8 cellular contexts compared by ENCODE assay signal in the genomic region with DNA sequence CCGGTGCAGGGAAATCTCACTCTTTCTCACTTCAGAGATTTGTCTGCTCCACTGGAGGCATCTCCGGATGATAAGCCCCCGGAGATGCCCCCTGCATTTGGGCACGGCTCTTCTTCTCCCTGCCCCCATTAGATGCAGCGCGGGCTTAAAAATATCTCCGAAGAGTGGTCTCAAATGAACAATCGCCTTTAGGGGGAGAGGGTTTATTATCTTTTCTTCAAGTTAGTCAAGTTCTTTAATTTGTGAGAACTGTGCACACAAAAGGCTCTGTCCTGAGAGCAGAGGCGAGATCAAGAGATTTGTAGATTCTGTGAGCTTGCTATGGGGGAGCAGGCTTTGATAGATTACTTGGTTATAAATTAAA. TPM values are rescaled to one million over a fixed set of nuclear protein-coding genes. Genes with fewer than 3 reads are reported as not detected.
DNase-seq lines count a peak whose midpoint lies in the region; ATAC-seq and TF ChIP-seq lines count a peak whose summit lies in the region.

No MANE protein-coding gene starts in this region.

- DNase-seq in heart left ventricle (no peak), Right ventricle myocardium superior (no peak), vagina (ENCODE audit: extremely low spot score in 2 of 2) (no peak), T-helper 1 cell (no peak), DMS153 (lab: John Stamatoyannopoulos, UW) (no peak)
- no peak for DNase-seq in central memory CD8-positive, alpha-beta T cell (ENCODE audit: low spot score in 2 of 2)

- H3K36me3 Mint-ChIP-seq in central memory CD8-positive, alpha-beta T cell (ENCODE audit: insufficient read depth) = no peaks in the 10 kb centered on the region

- intact Hi-C loops in heart left ventricle (cut with DNase I) (loop anchor here in 3 of 10 donors (5.0 to 10.0 kb wide), 2 partner anchors 89 to 91 kb away; no protein-coding TSS in a partner anchor), Right ventricle myocardium superior (cut with DNase I) (no loop called here), vagina (cut with DNase I) (no loop called here)

- no peaks in the 10 kb centered on the region for H3K4me1 Mint-ChIP-seq in central memory CD8-positive, alpha-beta T cell

- H3K27me3 Mint-ChIP-seq in central memory CD8-positive, alpha-beta T cell = peaks cover 22% of the 10 kb centered on the region

- WGBS in heart left ventricle, 4 donors = 8 to 9% (median 9%) methylated on average over 9 of the region's 9 CpGs

- H3K4me3 ChIP-seq in heart left ventricle = peak overlapping the region; percentile 63 to 92 (median 78)
- H3K4me3 ChIP-seq in muscle layer of duodenum (ENCODE audit: low read depth in 1 of 2, low read length in 2 of 2) = peak overlapping the region; percentile 57 to 96
- H3K4me3 ChIP-seq in vagina = peak overlapping the region; percentile 63 to 68

- H3K27ac ChIP-seq in heart left ventricle = peak overlapping the region in 11 of 12 donors; percentile 37 to 86 (median 72)
- no peak overlapping the region for H3K27ac ChIP-seq in muscle layer of duodenum (ENCODE audit: low read length)
- peak overlapping the region; percentile 52 for H3K27ac ChIP-seq in vagina

- no peaks in the 10 kb centered on the region for H3K9me3 ChIP-seq in heart left ventricle
- H3K9me3 ChIP-seq in muscle layer of duodenum (ENCODE audit: control insufficient read depth in 1 of 2, low read length in 2 of 2) = no peaks in the 10 kb centered on the region
- no peaks in the 10 kb centered on the region for H3K9me3 ChIP-seq in vagina

- peak overlapping the region; percentile 62 for H3K4me3 Mint-ChIP-seq in central memory CD8-positive, alpha-beta T cell

- no peak for ATAC-seq in heart left ventricle
- ATAC-seq in Right ventricle myocardium superior (ENCODE audit: poor library complexity) = no peak
- ATAC-seq in central memory CD8-positive, alpha-beta T cell (replicated peaks; ENCODE audit: extremely low read depth, poor library complexity, severe bottlenecking) = no peak
- no peak for ATAC-seq in HG03135 (IDR thresholded peaks at IDR 0.05; ENCODE audit: unreplicated experiment)

- no peaks in the 10 kb centered on the region for H3K36me3 ChIP-seq in heart left ventricle
- H3K36me3 ChIP-seq in muscle layer of duodenum (ENCODE audit: control insufficient read depth in 1 of 2, insufficient read depth in 2 of 2, low read length in 2 of 2) = no peaks in the 10 kb centered on the region
- H3K36me3 ChIP-seq in vagina = no peaks in the 10 kb centered on the region

- no peaks in the 10 kb centered on the region for H3K9me3 Mint-ChIP-seq in central memory CD8-positive, alpha-beta T cell

- no peak overlapping the region for H3K27ac Mint-ChIP-seq in central memory CD8-positive, alpha-beta T cell (ENCODE audit: low read depth)

- TF ChIP-seq POLR2A in heart left ventricle (IDR thresholded peaks at IDR 0.05) = no peak
- TF ChIP-seq POLR2A in vagina (IDR thresholded peaks at IDR 0.05) = no peak

- peaks cover 0 to 25% (median 9%) of the 10 kb centered on the region in 12 donors for H3K4me1 ChIP-seq in heart left ventricle
- H3K4me1 ChIP-seq in muscle layer of duodenum (ENCODE audit: control insufficient read depth in 1 of 2, insufficient read depth in 2 of 2, low read length in 2 of 2) = no peaks in the 10 kb centered on the region
- H3K4me1 ChIP-seq in vagina = peaks cover 19% of the 10 kb centered on the region

- H3K27me3 ChIP-seq in heart left ventricle (peaks cover 0 to 52% (median 10%) of the 10 kb centered on the region in 9 donors), muscle layer of duodenum (ENCODE audit: low read depth, low read length) (peaks cover 6% of the 10 kb centered on the region), vagina (no peaks in the 10 kb centered on the region)

- TF ChIP-seq CTCF in heart left ventricle (IDR thresholded peaks at IDR 0.05) (no peak), vagina (IDR thresholded peaks at IDR 0.05) (no peak)

RNA-seq across cellular contexts. Expression of a gene that starts 0.6 kb away (rescaled TPM):
- total RNA-seq in heart left ventricle (1 to 10 TPM in 7 of 9 donors, under 1 TPM in 2; 0.58 to 2.1 (median 1.2) TPM), Right ventricle myocardium superior (0.67 TPM), vagina (5.2 TPM)
- polyA plus RNA-seq in heart left ventricle = under 1 TPM; 0.19 to 0.47 TPM
